In the genomic region with DNA sequence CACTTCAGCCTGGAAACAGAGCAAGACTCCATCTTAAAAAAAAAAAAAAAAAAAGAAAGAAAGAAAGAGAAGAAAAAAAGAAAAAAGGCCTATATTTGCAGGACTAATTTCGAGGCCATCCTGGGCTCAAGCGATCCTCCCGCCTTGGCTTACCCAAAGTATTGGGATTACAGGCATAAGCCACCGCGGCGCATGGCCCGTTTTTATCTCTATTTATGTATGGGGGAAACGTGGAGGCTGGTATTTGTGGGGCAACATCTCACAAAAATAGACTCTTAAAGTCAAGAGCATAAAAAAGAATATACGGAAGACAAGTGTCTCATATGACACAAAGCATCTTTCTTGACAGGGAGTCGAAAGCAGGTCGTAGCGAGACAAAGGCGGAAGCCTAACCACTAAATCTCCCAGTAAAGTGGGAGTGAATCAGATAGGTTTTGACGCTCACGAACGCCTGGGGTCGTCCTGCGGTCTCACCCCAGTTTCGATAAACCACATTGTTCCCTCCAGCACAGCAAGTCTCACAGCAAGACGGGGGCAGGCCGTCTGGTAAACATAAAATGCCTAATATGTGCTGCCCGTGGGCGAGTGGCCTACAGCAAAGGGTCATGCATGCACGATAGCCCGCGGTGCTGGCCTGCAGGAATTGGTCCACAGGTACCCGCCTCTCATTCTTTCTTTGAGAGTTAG, we compare ENCODE assay signal across 8 cellular contexts. TPM values are rescaled to one million over a fixed set of nuclear protein-coding genes. Genes with fewer than 3 reads are reported as not detected.
DNase-seq lines count a peak whose midpoint lies in the region; ATAC-seq and TF ChIP-seq lines count a peak whose summit lies in the region.

No MANE protein-coding gene starts in this region.

- CTCF ChIA-PET in activated B cell treated with CpG ODN at 0.5 μM for 24 hours (lab: Charles Lee): interaction anchor here (1.2 to 1.5 kb wide), 3 partner anchors 14 to 37 kb away, joined by 3 to 5 read pairs (median 5); no protein-coding TSS in a partner anchor

- peaks cover 22% of the 10 kb centered on the region for H3K27me3 Mint-ChIP-seq in HFFc6 (ENCODE audit: insufficient read depth)
- H3K27me3 Mint-ChIP-seq in activated B cell treated with CpG ODN at 0.5 μM for 24 hours: peaks cover 7% of the 10 kb centered on the region

- H3K36me3 Mint-ChIP-seq in HFFc6 (ENCODE audit: low read depth): no peaks in the 10 kb centered on the region; the same call in 1 of the 2 replicates
- H3K36me3 Mint-ChIP-seq in activated B cell treated with CpG ODN at 0.5 μM for 24 hours (ENCODE audit: low read depth): peaks cover 20% of the 10 kb centered on the region

- H3K4me1 Mint-ChIP-seq in HFFc6 (ENCODE audit: low read depth) (peaks cover 51% of the 10 kb centered on the region), activated B cell treated with CpG ODN at 0.5 μM for 24 hours (peaks cover 65% of the 10 kb centered on the region)

- H3K4me3 ChIP-seq in fibroblast of the aortic adventitia (ENCODE audit: low read depth, low read length): peak overlapping the region; percentile 18

- no peak for ATAC-seq in activated B cell treated with CpG ODN at 0.5 μM for 24 hours (ENCODE audit: low read depth)
- ATAC-seq in HG03135 (IDR thresholded peaks at IDR 0.05; ENCODE audit: unreplicated experiment): no peak
- no peak for ATAC-seq in HG02884 (IDR thresholded peaks at IDR 0.05; ENCODE audit: unreplicated experiment)

- POLR2A ChIA-PET in activated B cell treated with CpG ODN at 0.5 μM for 24 hours (lab: Charles Lee): interaction anchor here (0.7 to 6.1 kb wide), 12 partner anchors 14 to 411 kb away, joined by 4 to 177 read pairs (median 26); a partner anchor contains a TSS

- intact Hi-C loops in activated B cell treated with CpG ODN at 0.5 μM for 24 hours (cut with micrococcal nuclease): loop anchor here (10.0 kb wide), 1 partner anchor 246 kb away; no protein-coding TSS in a partner anchor

- H3K4me3 Mint-ChIP-seq in HFFc6 (peak overlapping the region; percentile 96), activated B cell treated with CpG ODN at 0.5 μM for 24 hours (peak overlapping the region; percentile 95)

- DNase-seq in HFFc6 (no peak), activated B cell treated with CpG ODN at 0.5 μM for 24 hours (no peak), fibroblast of the aortic adventitia (ENCODE audit: low read depth) (no peak), NCI-H82 (lab: John Stamatoyannopoulos, UW) (no peak), NCI-H2081 treated with DMSO at 0.1 percent for 48 hours (lab: John Stamatoyannopoulos, UW) (no peak)
- peak; percentile 78 for DNase-seq in stimulated activated CD8-positive, alpha-beta memory T cell treated with anti-CD3 and anti-CD28 coated beads, Interleukin-4, amount 100 ng/mL, for 48 hours

- no peaks in the 10 kb centered on the region; the same call in 1 of the 2 replicates for H3K9me3 Mint-ChIP-seq in HFFc6
- no peaks in the 10 kb centered on the region for H3K9me3 Mint-ChIP-seq in activated B cell treated with CpG ODN at 0.5 μM for 24 hours

- peak overlapping the region; percentile 98 for H3K27ac Mint-ChIP-seq in HFFc6
- peak overlapping the region; percentile 98 for H3K27ac Mint-ChIP-seq in activated B cell treated with CpG ODN at 0.5 μM for 24 hours

- TF ChIP-seq CTCF in HFFc6 (IDR thresholded peaks at IDR 0.05) (no peak), activated B cell treated with CpG ODN at 0.5 μM for 24 hours (IDR thresholded peaks at IDR 0.05) (no peak), fibroblast of the aortic adventitia (IDR thresholded peaks at IDR 0.05; ENCODE audit: insufficient read depth, low read length) (no peak)

RNA-seq across cellular contexts. Expression of a gene that starts 1.8 kb away (rescaled TPM):
- total RNA-seq in HFFc6 (2021; fragmentation: NEBNext Ultra II Directional; extraction: Animal tissue kit (Norgen Biotek cat#: 25700)): 10 to 100 TPM; 20.3 to 24.0 (median 22.5) TPM
- total RNA-seq in activated B cell treated with CpG ODN at 0.5 μM for 24 hours (34.9 and 39.6 TPM in 2 replicates), fibroblast of the aortic adventitia (ENCODE audit: low replicate concordance) (12.7 and 19.1 TPM in 2 replicates)

RNA-seq across cellular contexts. Expression of a gene that starts 16.3 kb away (rescaled TPM):
- total RNA-seq in HFFc6 (2021; fragmentation: NEBNext Ultra II Directional; extraction: Animal tissue kit (Norgen Biotek cat#: 25700)): 1 to 10 TPM; 2.8 to 7.5 (median 5.3) TPM
- total RNA-seq in activated B cell treated with CpG ODN at 0.5 μM for 24 hours (0.32 and 0.51 TPM in 2 replicates), fibroblast of the aortic adventitia (ENCODE audit: low replicate concordance) (0.74 and 3.3 TPM in 2 replicates)

RNA-seq across cellular contexts. Expression of a gene that starts 22.5 kb away (rescaled TPM):
- 1,000 to 10,000 TPM; 1,737 to 2,012 (median 1,885) TPM for total RNA-seq in HFFc6 (2021; fragmentation: NEBNext Ultra II Directional; extraction: Animal tissue kit (Norgen Biotek cat#: 25700))
- 2,528 and 2,812 TPM in 2 replicates for total RNA-seq in activated B cell treated with CpG ODN at 0.5 μM for 24 hours
- 2,117 and 4,931 TPM in 2 replicates for total RNA-seq in fibroblast of the aortic adventitia (ENCODE audit: low replicate concordance)

RNA-seq across cellular contexts. Expression of a gene that starts 39.7 kb away (rescaled TPM):
- 1 to 10 TPM; 5.2 to 6.9 (median 5.6) TPM for total RNA-seq in HFFc6 (2021; fragmentation: NEBNext Ultra II Directional; extraction: Animal tissue kit (Norgen Biotek cat#: 25700))
- 30.9 and 36.9 TPM in 2 replicates for total RNA-seq in activated B cell treated with CpG ODN at 0.5 μM for 24 hours
- 7.4 and 15.6 TPM in 2 replicates for total RNA-seq in fibroblast of the aortic adventitia (ENCODE audit: low replicate concordance)
